17 cellular contexts compared by ENCODE assay signal in the genomic region with DNA sequence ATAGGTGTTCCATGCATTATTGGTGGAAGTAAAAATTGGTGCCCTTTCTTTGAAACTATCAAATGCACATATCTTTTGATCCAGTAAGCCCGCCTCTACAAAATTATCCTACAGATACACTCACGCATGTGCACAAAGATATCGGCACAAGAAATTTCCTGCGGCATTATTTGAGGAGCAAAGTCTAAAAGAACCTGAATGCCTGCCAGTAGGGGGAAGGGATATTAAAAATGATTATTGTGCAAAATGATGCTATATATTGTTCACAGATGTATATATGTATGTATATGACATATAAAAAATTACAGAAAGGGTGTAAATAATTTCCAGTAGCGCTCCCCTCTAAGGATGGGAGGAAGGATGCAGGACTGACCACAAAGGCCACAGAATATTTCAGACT. TPM values are rescaled to one million over a fixed set of nuclear protein-coding genes. Genes with fewer than 3 reads are reported as not detected.
DNase-seq lines count a peak whose midpoint lies in the region; ATAC-seq, FAIRE-seq and TF ChIP-seq lines count a peak whose summit lies in the region.
"Had no signal": no experiment of that assay in that cellular context is flagged by ENCODE, and none has a peak within 500 bp of the region (broad histone marks: within the 10 kb centered on the region; RNA-seq: fewer than 3 reads in every experiment).

No MANE protein-coding gene starts in this region.

- H3K36me3 Mint-ChIP-seq in activated naive CD8-positive, alpha-beta T cell: no peaks in the 10 kb centered on the region
- H3K36me3 Mint-ChIP-seq in activated naive CD8-positive, alpha-beta T cell treated with anti-CD3 and anti-CD28 coated beads, Interleukin-2, amount 50 U/mL, for 24 hours (ENCODE audit: low read depth): no peaks in the 10 kb centered on the region
- H3K36me3 Mint-ChIP-seq in T-cell: no peaks in the 10 kb centered on the region

- no peak for TF ChIP-seq POLR2A in HepG2 (IDR thresholded peaks at IDR 0.05; ENCODE audit: insufficient read depth in 1 of 2, low read depth in 2 of 2, low read length in 2 of 2)
- TF ChIP-seq POLR2A in testis (IDR thresholded peaks at IDR 0.05): no peak

- 3% methylated on average over 5 of the region's 5 CpGs for WGBS in HepG2 (ENCODE audit: low lambda C conversion rate)
- WGBS in testis, 2 donors: 64 to 66% methylated on average over 5 of the region's 5 CpGs

- peaks cover 54% of the 10 kb centered on the region for H3K4me1 Mint-ChIP-seq in activated naive CD8-positive, alpha-beta T cell (ENCODE audit: low read depth)
- peaks cover 49% of the 10 kb centered on the region for H3K4me1 Mint-ChIP-seq in activated naive CD8-positive, alpha-beta T cell treated with anti-CD3 and anti-CD28 coated beads, Interleukin-2, amount 50 U/mL, for 24 hours
- H3K4me1 Mint-ChIP-seq in T-cell: peaks cover 55 to 59% (median 58%) of the 10 kb centered on the region in 3 donors

- in situ Hi-C loops in HepG2 (cut with HindIII; ENCODE audit: extremely low pct_ligation_motif_present, low pct_unique_long_range_greater_than_20kb): no loop called here

- H3K4me3 ChIP-seq in HepG2 (replicated peaks in 1 of 3; ENCODE audit: insufficient read depth in 1 of 3, low read depth in 2 of 3, low read length in 3 of 3) (peak overlapping the region in 2 of 3 experiments; percentile 14 to 46; a peak in 3 of 6 replicates), testis (no peak overlapping the region), PC-3 (ENCODE audit: low read length) (no peak overlapping the region)
- no peak overlapping the region for H3K4me3 ChIP-seq in effector memory CD4-positive, alpha-beta T cell (ENCODE audit: insufficient read depth, low read depth, low read length, poor library complexity, severe bottlenecking)
- H3K4me3 ChIP-seq: HAP-1, lung had no signal

- no peaks in the 10 kb centered on the region for H3K9me3 Mint-ChIP-seq in activated naive CD8-positive, alpha-beta T cell (ENCODE audit: low read depth)
- H3K9me3 Mint-ChIP-seq in activated naive CD8-positive, alpha-beta T cell treated with anti-CD3 and anti-CD28 coated beads, Interleukin-2, amount 50 U/mL, for 24 hours: no peaks in the 10 kb centered on the region
- no peaks in the 10 kb centered on the region for H3K9me3 Mint-ChIP-seq in T-cell

- no peak overlapping the region for H3K4me3 Mint-ChIP-seq in activated naive CD8-positive, alpha-beta T cell
- no peak overlapping the region for H3K4me3 Mint-ChIP-seq in activated naive CD8-positive, alpha-beta T cell treated with anti-CD3 and anti-CD28 coated beads, Interleukin-2, amount 50 U/mL, for 24 hours
- H3K4me3 Mint-ChIP-seq in T-cell: no peak overlapping the region

- H3K4me2 ChIP-seq in HepG2 (ENCODE audit: low read depth, low read length) (peak overlapping the region; percentile 81), PC-3 (ENCODE audit: low read length) (no peak overlapping the region)

- ATAC-seq in activated naive CD8-positive, alpha-beta T cell treated with anti-CD3 and anti-CD28 coated beads, Interleukin-2, amount 50 U/mL, for 24 hours: no peak
- ATAC-seq in T-cell (replicated peaks in 1 of 4) (no peak), HepG2 (no peak), PC-3 (no peak), GM18858 (IDR thresholded peaks at IDR 0.05; ENCODE audit: unreplicated experiment) (no peak)
- ATAC-seq: Right ventricle myocardium inferior had no signal

- no peaks in the 10 kb centered on the region for H3F3A ChIP-seq in PC-3 (ENCODE audit: low read length, unreplicated experiment)

- H3K36me3 ChIP-seq in HepG2 (replicated peaks in 1 of 2; ENCODE audit: control insufficient read depth in 1 of 2, insufficient read depth in 2 of 2, low read length in 2 of 2): no peaks in the 10 kb centered on the region
- H3K36me3 ChIP-seq in testis (ENCODE audit: low read depth, missing control alignments): no peaks in the 10 kb centered on the region
- no peaks in the 10 kb centered on the region for H3K36me3 ChIP-seq in PC-3 (ENCODE audit: low read depth, low read length)
- H3K36me3 ChIP-seq in effector memory CD4-positive, alpha-beta T cell (ENCODE audit: control insufficient read depth, insufficient read depth, low read length): no peaks in the 10 kb centered on the region
- H3K36me3 ChIP-seq: HAP-1 had no signal

- H3K27ac ChIP-seq in HepG2 (ENCODE audit: extremely low read length, insufficient read depth, low read length): peak overlapping the region; percentile 70
- peak overlapping the region; percentile 0 to 36 for H3K27ac ChIP-seq in testis
- no peak overlapping the region for H3K27ac ChIP-seq in PC-3 (ENCODE audit: low read length)
- no peak overlapping the region for H3K27ac ChIP-seq in effector memory CD4-positive, alpha-beta T cell (ENCODE audit: insufficient read depth, low read length, poor library complexity, severe bottlenecking)
- H3K27ac ChIP-seq: epithelial cell of prostate had no signal

- POLR2A ChIA-PET in T-cell (lab: Charles Lee) (no interaction called here), HepG2 (lab: Yijun Ruan, JAX) (interaction anchor here (0.7 to 1.4 kb wide), 4 partner anchors 24 to 60 kb away, joined by 3 to 7 read pairs (median 3); no protein-coding TSS in a partner anchor), PC-3 (lab: Charles Lee; ENCODE audit: unreplicated experiment) (no interaction called here)

- DNase-seq in activated naive CD8-positive, alpha-beta T cell treated with anti-CD3 and anti-CD28 coated beads, Interleukin-2, amount 50 U/mL, for 24 hours: no peak
- DNase-seq in T-cell (no peak), HepG2 (ENCODE audit: low spot score) (peak; percentile 78), testis (no peak), PC-3 (no peak)
- DNase-seq in effector memory CD4-positive, alpha-beta T cell: no peak
- DNase-seq: ACHN; activated CD4-positive, CD25-positive, alpha-beta regulatory T cell treated with anti-CD3 and anti-CD28 coated beads, Interleukin-2, amount 50 U/mL, for 72 hours; NCI-H187 had no signal

- H3K4me1 ChIP-seq in HepG2 (ENCODE audit: insufficient read depth, low read length) (peaks cover 69% of the 10 kb centered on the region), testis (peaks cover 7% of the 10 kb centered on the region), PC-3 (ENCODE audit: insufficient read depth, low read length) (no peaks in the 10 kb centered on the region)
- peaks cover 13% of the 10 kb centered on the region for H3K4me1 ChIP-seq in effector memory CD4-positive, alpha-beta T cell (ENCODE audit: control insufficient read depth, insufficient read depth, low read length, poor library complexity, severe bottlenecking)

- no peak overlapping the region for H2AFZ ChIP-seq in HepG2 (ENCODE audit: low read length)
- no peak overlapping the region for H2AFZ ChIP-seq in PC-3 (ENCODE audit: low read length)

- no peaks in the 10 kb centered on the region for H3K9me2 ChIP-seq in PC-3 (replicated peaks; ENCODE audit: low read length)

- no peak for FAIRE-seq in HepG2 (lab: Jason Lieb, UNC)
- FAIRE-seq: urothelium cell line had no signal

- H3K9me3 ChIP-seq in HepG2 (ENCODE audit: low read length) (no peaks in the 10 kb centered on the region), testis (no peaks in the 10 kb centered on the region), PC-3 (ENCODE audit: low read length) (no peaks in the 10 kb centered on the region)
- H3K9me3 ChIP-seq in effector memory CD4-positive, alpha-beta T cell (ENCODE audit: control insufficient read depth, low read length): no peaks in the 10 kb centered on the region
- H3K9me3 ChIP-seq: HAP-1 had no signal

- TF ChIP-seq EP300 in HepG2 (IDR thresholded peaks at IDR 0.05; ENCODE audit: low read depth in 2 of 2, low read length in 2 of 2) (peak in 1 of 2 experiments; percentile 44; a peak in 1 of 4 replicates), HepG2 (CRISPR knock-in tag; IDR thresholded peaks at IDR 0.05; ENCODE audit: borderline replicate concordance) (no peak)

- CTCF ChIA-PET in T-cell (lab: Charles Lee): interaction anchor here in 1 of 2 donors (0.7 to 0.9 kb wide), 2 partner anchors 10 to 1003 kb away, joined by 3 read pairs; no protein-coding TSS in a partner anchor
- CTCF ChIA-PET in HepG2 (lab: Yijun Ruan, JAX; ENCODE audit: low intra/inter-chr PET ratio, low total read pairs): no interaction called here
- CTCF ChIA-PET in PC-3 (lab: Charles Lee): no interaction called here

- no peak for TF ChIP-seq RAD21 in HepG2 (CRISPR knock-in tag; IDR thresholded peaks at IDR 0.05)

- no peak for TF ChIP-seq CTCF in HepG2 (CRISPR knock-in tag; IDR thresholded peaks at IDR 0.05)
- TF ChIP-seq CTCF in testis (IDR thresholded peaks at IDR 0.05): no peak
- no peak for TF ChIP-seq CTCF in PC-3 (conservative IDR thresholded peaks at IDR 0.05; ENCODE audit: low read depth, low read length)

- H3K9ac ChIP-seq in HepG2 (ENCODE audit: insufficient read depth, low read depth, low read length): no peak overlapping the region
- H3K9ac ChIP-seq in PC-3 (ENCODE audit: low read length): no peak overlapping the region

- H4K20me1 ChIP-seq in HepG2 (ENCODE audit: insufficient read depth, low read length) (no peaks in the 10 kb centered on the region), PC-3 (ENCODE audit: low read length) (no peaks in the 10 kb centered on the region)

- H3K27me3 Mint-ChIP-seq in activated naive CD8-positive, alpha-beta T cell: no peaks in the 10 kb centered on the region
- H3K27me3 Mint-ChIP-seq in activated naive CD8-positive, alpha-beta T cell treated with anti-CD3 and anti-CD28 coated beads, Interleukin-2, amount 50 U/mL, for 24 hours: no peaks in the 10 kb centered on the region
- H3K27me3 Mint-ChIP-seq in T-cell: no peaks in the 10 kb centered on the region

- H3K27me3 ChIP-seq in HepG2 (ENCODE audit: control insufficient read depth in 1 of 2, insufficient read depth in 2 of 2, low read length in 2 of 2) (no peaks in the 10 kb centered on the region), testis (no peaks in the 10 kb centered on the region), PC-3 (ENCODE audit: low read length) (no peaks in the 10 kb centered on the region)
- no peaks in the 10 kb centered on the region for H3K27me3 ChIP-seq in effector memory CD4-positive, alpha-beta T cell (replicated peaks; ENCODE audit: control insufficient read depth, insufficient read depth, low read length, poor library complexity, severe bottlenecking)

- BruUV-seq in HepG2 (replicated peaks; lab: Mats Ljungman, UMichigan) (no TSS peak), PC-3 (replicated peaks; lab: Mats Ljungman, UMichigan) (no TSS peak)

- H3K79me2 ChIP-seq in HepG2 (ENCODE audit: insufficient read depth, low read length) (no peaks in the 10 kb centered on the region), PC-3 (ENCODE audit: low read length) (no peaks in the 10 kb centered on the region)

- peak overlapping the region; percentile 82 for H3K27ac Mint-ChIP-seq in activated naive CD8-positive, alpha-beta T cell
- H3K27ac Mint-ChIP-seq in activated naive CD8-positive, alpha-beta T cell treated with anti-CD3 and anti-CD28 coated beads, Interleukin-2, amount 50 U/mL, for 24 hours: no peak overlapping the region
- peak overlapping the region; percentile 65 to 89 for H3K27ac Mint-ChIP-seq in T-cell

- intact Hi-C loops in HepG2 (cut with micrococcal nuclease; ENCODE audit: unreplicated experiment) (loop anchor here (10.0 kb wide), 1 partner anchor 99 kb away; no protein-coding TSS in a partner anchor), testis (cut with DNase I; ENCODE audit: low total_unique reads) (no loop called here), PC-3 (cut with micrococcal nuclease) (no loop called here)

RNA-seq across cellular contexts. Expression of gene ADIPOR2, which starts 24.7 kb away (rescaled TPM):
- total RNA-seq in T-cell (10 to 100 TPM; 21.7 to 35.0 (median 33.4) TPM), HepG2 (2016; rRNA removed; fragmentation: Illumina TruSeq; extraction: Trizol) (35.2 and 40.8 TPM in 2 replicates), testis (10 to 100 TPM; 70.6 to 78.3 TPM), PC-3 (2014; rRNA removed) (26.5 and 37.2 TPM in 2 replicates)
- total RNA-seq in HepG2 (2016; cell fraction: cytosol; rRNA removed; fragmentation: Illumina TruSeq; extraction: Trizol; ENCODE audit: low read depth): 14.0 and 15.3 TPM in 2 replicates
- total RNA-seq in HepG2 (2016; cell fraction: insoluble cytoplasmic fraction; rRNA removed; fragmentation: Illumina TruSeq; extraction: Trizol): 34.6 and 36.8 TPM in 2 replicates
- 32.2 and 37.5 TPM in 2 replicates for total RNA-seq in HepG2 (2016; cell fraction: membrane; rRNA removed; fragmentation: Illumina TruSeq; extraction: Trizol)
- 57.1 and 62.9 TPM in 2 replicates for total RNA-seq in HepG2 (2016; cell fraction: nucleus; rRNA removed; fragmentation: Illumina TruSeq; extraction: Trizol)
- polyA plus RNA-seq in HepG2 (2011; rRNA removed) (52.2 and 56.5 TPM in 2 replicates), testis (ENCODE audit: insufficient read depth, low read depth, low replicate concordance) (75.1 TPM)
- 30.4 and 47.3 TPM in 2 replicates for polyA plus RNA-seq in HepG2 (2011; cell fraction: cytosol; rRNA removed)
- polyA plus RNA-seq in HepG2 (2011; cell fraction: nucleus; rRNA removed): 39.2 and 60.6 TPM in 2 replicates
- 68.6 and 70.3 TPM in 2 replicates for polyA plus RNA-seq in HepG2 (2012)
- polyA plus RNA-seq in HepG2 (2016; cell fraction: cytosol; fragmentation: Illumina TruSeq; extraction: Trizol; ENCODE audit: low read depth): 8.2 TPM in 2 replicates
- polyA plus RNA-seq in HepG2 (2016; cell fraction: insoluble cytoplasmic fraction; fragmentation: Illumina TruSeq; extraction: Trizol; ENCODE audit: low read depth): 42.4 and 47.2 TPM in 2 replicates
- polyA plus RNA-seq in HepG2 (2016; cell fraction: membrane; fragmentation: Illumina TruSeq; extraction: Trizol; ENCODE audit: low read depth): 24.7 and 28.3 TPM in 2 replicates
- polyA plus RNA-seq in HepG2 (2016; cell fraction: nucleus; fragmentation: Illumina TruSeq; extraction: Trizol; ENCODE audit: insufficient read depth, low read depth): 75.6 and 80.5 TPM in 2 replicates
- 53.2 and 63.9 TPM in 2 replicates for polyA minus RNA-seq in HepG2 (2011; rRNA and poly(A)+ RNA removed; ENCODE audit: low replicate concordance)
- polyA minus RNA-seq in HepG2 (2011; cell fraction: cytosol; rRNA and poly(A)+ RNA removed): 37.1 and 43.3 TPM in 2 replicates
- polyA minus RNA-seq in HepG2 (2011; cell fraction: nucleus; rRNA and poly(A)+ RNA removed): 89.9 and 92.1 TPM in 2 replicates

RNA-seq across cellular contexts. Expression of gene WNT5B, which starts 37.2 kb away (rescaled TPM):
- total RNA-seq in T-cell (under 1 TPM in 1 of 5 donors, not detected in 4; 0.20 TPM), HepG2 (2016; rRNA removed; fragmentation: Illumina TruSeq; extraction: Trizol) (0.04 TPM in 1 of 2 replicates, not detected in the other), testis (1 to 10 TPM; 4.6 to 5.8 TPM), PC-3 (2014; rRNA removed) (1.7 and 2.2 TPM in 2 replicates)
- not detected in 2 replicates for total RNA-seq in HepG2 (2016; cell fraction: cytosol; rRNA removed; fragmentation: Illumina TruSeq; extraction: Trizol; ENCODE audit: low read depth)
- 0.06 TPM in 1 of 2 replicates, not detected in the other for total RNA-seq in HepG2 (2016; cell fraction: insoluble cytoplasmic fraction; rRNA removed; fragmentation: Illumina TruSeq; extraction: Trizol)
- total RNA-seq in HepG2 (2016; cell fraction: membrane; rRNA removed; fragmentation: Illumina TruSeq; extraction: Trizol): not detected in 2 replicates
- total RNA-seq in HepG2 (2016; cell fraction: nucleus; rRNA removed; fragmentation: Illumina TruSeq; extraction: Trizol): not detected in 2 replicates
- polyA plus RNA-seq in HepG2 (2011; rRNA removed) (not detected in 2 replicates), testis (ENCODE audit: insufficient read depth, low read depth, low replicate concordance) (4.9 TPM)
- polyA plus RNA-seq in HepG2 (2011; cell fraction: cytosol; rRNA removed): 0.04 TPM in 2 replicates
- not detected in 2 replicates for polyA plus RNA-seq in HepG2 (2011; cell fraction: nucleus; rRNA removed)
- not detected in 2 replicates for polyA plus RNA-seq in HepG2 (2012)
- polyA plus RNA-seq in HepG2 (2016; cell fraction: cytosol; fragmentation: Illumina TruSeq; extraction: Trizol; ENCODE audit: low read depth): not detected in 2 replicates
- not detected in 2 replicates for polyA plus RNA-seq in HepG2 (2016; cell fraction: insoluble cytoplasmic fraction; fragmentation: Illumina TruSeq; extraction: Trizol; ENCODE audit: low read depth)
- polyA plus RNA-seq in HepG2 (2016; cell fraction: membrane; fragmentation: Illumina TruSeq; extraction: Trizol; ENCODE audit: low read depth): not detected in 2 replicates
- polyA plus RNA-seq in HepG2 (2016; cell fraction: nucleus; fragmentation: Illumina TruSeq; extraction: Trizol; ENCODE audit: insufficient read depth, low read depth): not detected in 2 replicates
- polyA minus RNA-seq in HepG2 (2011; rRNA and poly(A)+ RNA removed; ENCODE audit: low replicate concordance): not detected in 2 replicates
- polyA minus RNA-seq in HepG2 (2011; cell fraction: cytosol; rRNA and poly(A)+ RNA removed): not detected in 2 replicates
- polyA minus RNA-seq in HepG2 (2011; cell fraction: nucleus; rRNA and poly(A)+ RNA removed): not detected in 2 replicates
- total RNA-seq: pulmonary artery endothelial cell had no signal

Comparison
In these comparisons a context has a peak if more than half of its experiments do, and no peak if none do; other contexts are left out.
1. H3K27ac ChIP-seq: peak in HepG2 (single experiment) and testis (2 of 2); none in PC-3 (single experiment) and effector memory CD4-positive, alpha-beta T cell (single experiment).
2. H3K4me3 ChIP-seq: peak in HepG2 (2 of 3); none in testis (0 of 2), PC-3 (single experiment) and effector memory CD4-positive, alpha-beta T cell (single experiment).